Comparison of ENCODE assay signal across 1 cellular context in the genomic region with DNA sequence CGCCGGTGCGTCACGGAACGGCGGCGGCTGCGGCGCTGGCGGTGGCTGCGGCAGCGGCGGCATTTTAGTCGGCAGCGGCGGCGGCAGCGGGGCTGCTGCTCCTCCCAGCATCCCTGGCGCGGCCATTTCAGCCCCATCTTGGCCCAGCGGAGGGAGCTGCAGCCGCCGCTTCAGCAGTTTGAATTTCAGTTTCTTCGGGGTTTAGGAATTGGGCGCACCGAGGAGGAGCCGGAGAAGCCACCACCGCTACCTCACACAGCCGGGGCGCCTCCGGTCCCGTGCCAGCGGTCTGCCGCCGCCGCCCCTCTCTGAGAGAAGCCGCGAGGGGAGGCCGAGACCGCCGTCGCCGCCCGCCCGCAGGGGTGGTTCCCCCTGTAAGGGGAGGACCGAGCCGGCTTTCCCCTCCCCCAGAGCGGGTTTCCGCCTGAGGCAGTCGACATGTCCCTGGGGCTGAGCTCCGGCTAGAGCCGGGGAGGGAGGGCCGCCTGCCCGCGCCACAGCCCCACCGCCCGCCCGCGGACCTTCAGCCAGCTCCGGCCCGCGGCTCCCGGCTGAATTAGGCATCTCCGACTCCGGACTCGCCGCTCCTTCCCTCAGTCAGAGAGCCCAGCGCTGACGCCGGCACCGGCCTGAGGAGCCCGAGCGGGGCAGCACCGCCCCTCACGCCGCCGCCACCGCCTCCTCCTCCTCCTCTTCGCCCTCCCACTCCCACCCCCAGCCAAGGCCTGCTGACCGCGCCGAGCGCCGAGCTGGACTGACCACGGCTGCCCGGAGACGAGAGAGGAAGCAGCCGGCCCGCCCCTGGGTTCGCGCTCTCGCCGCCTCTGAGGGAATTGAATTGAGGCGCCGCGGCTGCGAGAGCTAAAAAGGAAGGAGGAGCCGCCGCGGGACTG.
TF ChIP-seq lines count a peak whose summit lies in the region.

A gene (plus strand): TSS at position 67 of the 893 bp plus-strand sequence. CDS start 1,053 bp downstream, outside the sequence.

TF ChIP-seq in HepG2, 621 proteins besides CTCF, POLR2A, EP300 and RAD21 (continued from another document and continues in another):
- TF ChIP-seq NR3C1 (CRISPR knock-in tag; IDR thresholded peaks at IDR 0.05) (no peak), ZBTB21 (CRISPR knock-in tag; IDR thresholded peaks at IDR 0.05) (no peak; the same call in 1 of the 2 replicates), ZNF547 (CRISPR knock-in tag; IDR thresholded peaks at IDR 0.05) (peak; percentile 65), KMT2B (CRISPR knock-in tag; IDR thresholded peaks at IDR 0.05) (peak; percentile 77), RORA (CRISPR knock-in tag; IDR thresholded peaks at IDR 0.05) (no peak), ELF3 (CRISPR knock-in tag; IDR thresholded peaks at IDR 0.05) (peak; percentile 56; the same call in 1 of the 2 replicates), ZSCAN12 (CRISPR knock-in tag; IDR thresholded peaks at IDR 0.05) (no peak), ZNF33B (CRISPR knock-in tag; IDR thresholded peaks at IDR 0.05) (0 out of 2 replicates have a peak, but pooled peaks have one; percentile 36), ZNF773 (CRISPR knock-in tag; IDR thresholded peaks at IDR 0.05; ENCODE audit: borderline replicate concordance) (0 out of 2 replicates have a peak, but pooled peaks have one; percentile 36), ZNF34 (CRISPR knock-in tag; IDR thresholded peaks at IDR 0.05; ENCODE audit: borderline replicate concordance) (no peak; the same call in 1 of the 2 replicates), HNRNPK (IDR thresholded peaks at IDR 0.05; ENCODE audit: low read depth, low read length, poor library complexity, severe bottlenecking) (peak; percentile 61), CBX1 (IDR thresholded peaks at IDR 0.05; ENCODE audit: low read depth) (peak; percentile 89), FLYWCH1 (CRISPR knock-in tag; IDR thresholded peaks at IDR 0.05) (no peak), WIZ (CRISPR knock-in tag; IDR thresholded peaks at IDR 0.05) (0 out of 2 replicates have a peak, but pooled peaks have one; percentile 73), REL (CRISPR knock-in tag; conservative IDR thresholded peaks at IDR 0.05) (no peak), FOXK1 (CRISPR knock-in tag; IDR thresholded peaks at IDR 0.05; ENCODE audit: borderline replicate concordance, low read depth) (0 out of 2 replicates have a peak, but pooled peaks have one; percentile 0), POLR2AphosphoS2 (IDR thresholded peaks at IDR 0.05; ENCODE audit: low read depth, low read length) (no peak), SETDB1 (CRISPR knock-in tag; IDR thresholded peaks at IDR 0.05; ENCODE audit: borderline replicate concordance) (no peak), CREM (IDR thresholded peaks at IDR 0.05) (no peak), CREM (CRISPR knock-in tag; IDR thresholded peaks at IDR 0.05) (no peak), NFIC (IDR thresholded peaks at IDR 0.05; ENCODE audit: low read length) (no peak), TBP (CRISPR knock-in tag; IDR thresholded peaks at IDR 0.05) (no peak), MYC (CRISPR knock-in tag; IDR thresholded peaks at IDR 0.05; ENCODE audit: borderline replicate concordance) (peak; percentile 48; the same call in 1 of the 2 replicates), ZBTB7B (CRISPR knock-in tag; IDR thresholded peaks at IDR 0.05) (peak; percentile 58), ZNF354B (CRISPR knock-in tag; IDR thresholded peaks at IDR 0.05) (no peak), REPIN1 (CRISPR knock-in tag; IDR thresholded peaks at IDR 0.05; ENCODE audit: borderline replicate concordance, low read depth) (peak; percentile 81), ZNF143 (CRISPR knock-in tag; IDR thresholded peaks at IDR 0.05) (peak; percentile 84), ZBTB3 (CRISPR knock-in tag; IDR thresholded peaks at IDR 0.05; ENCODE audit: borderline replicate concordance, low read depth) (no peak), ZSCAN22 (CRISPR knock-in tag; IDR thresholded peaks at IDR 0.05) (no peak), ZNF709 (CRISPR knock-in tag; IDR thresholded peaks at IDR 0.05) (peak; percentile 78; the same call in 1 of the 2 replicates), SP2 (CRISPR knock-in tag; IDR thresholded peaks at IDR 0.05) (no peak), ELF4 (CRISPR knock-in tag; IDR thresholded peaks at IDR 0.05; ENCODE audit: borderline replicate concordance) (no peak), ZFP82 (CRISPR knock-in tag; IDR thresholded peaks at IDR 0.05; ENCODE audit: borderline replicate concordance) (0 out of 2 replicates have a peak, but pooled peaks have one; percentile 52), GZF1 (CRISPR knock-in tag; IDR thresholded peaks at IDR 0.05) (peak; percentile 22; the same call in 1 of the 2 replicates), ZNF101 (CRISPR knock-in tag; IDR thresholded peaks at IDR 0.05; ENCODE audit: borderline replicate concordance, low read depth) (no peak), ZNF350 (CRISPR knock-in tag; IDR thresholded peaks at IDR 0.05; ENCODE audit: borderline replicate concordance, low read depth) (peak; percentile 61; the same call in 1 of the 2 replicates), STAT5B (CRISPR knock-in tag; IDR thresholded peaks at IDR 0.05) (no peak), ZNF607 (CRISPR knock-in tag; IDR thresholded peaks at IDR 0.05; ENCODE audit: borderline replicate concordance) (0 out of 2 replicates have a peak, but pooled peaks have one; percentile 33)
- TF ChIP-seq, protein P1, sequence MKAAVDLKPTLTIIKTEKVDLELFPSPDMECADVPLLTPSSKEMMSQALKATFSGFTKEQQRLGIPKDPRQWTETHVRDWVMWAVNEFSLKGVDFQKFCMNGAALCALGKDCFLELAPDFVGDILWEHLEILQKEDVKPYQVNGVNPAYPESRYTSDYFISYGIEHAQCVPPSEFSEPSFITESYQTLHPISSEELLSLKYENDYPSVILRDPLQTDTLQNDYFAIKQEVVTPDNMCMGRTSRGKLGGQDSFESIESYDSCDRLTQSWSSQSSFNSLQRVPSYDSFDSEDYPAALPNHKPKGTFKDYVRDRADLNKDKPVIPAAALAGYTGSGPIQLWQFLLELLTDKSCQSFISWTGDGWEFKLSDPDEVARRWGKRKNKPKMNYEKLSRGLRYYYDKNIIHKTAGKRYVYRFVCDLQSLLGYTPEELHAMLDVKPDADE (CRISPR knock-in tag; IDR thresholded peaks at IDR 0.05) = no peak
- TF ChIP-seq, protein P2, sequence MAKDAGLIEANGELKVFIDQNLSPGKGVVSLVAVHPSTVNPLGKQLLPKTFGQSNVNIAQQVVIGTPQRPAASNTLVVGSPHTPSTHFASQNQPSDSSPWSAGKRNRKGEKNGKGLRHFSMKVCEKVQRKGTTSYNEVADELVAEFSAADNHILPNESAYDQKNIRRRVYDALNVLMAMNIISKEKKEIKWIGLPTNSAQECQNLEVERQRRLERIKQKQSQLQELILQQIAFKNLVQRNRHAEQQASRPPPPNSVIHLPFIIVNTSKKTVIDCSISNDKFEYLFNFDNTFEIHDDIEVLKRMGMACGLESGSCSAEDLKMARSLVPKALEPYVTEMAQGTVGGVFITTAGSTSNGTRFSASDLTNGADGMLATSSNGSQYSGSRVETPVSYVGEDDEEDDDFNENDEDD (CRISPR knock-in tag; IDR thresholded peaks at IDR 0.05; ENCODE audit: borderline replicate concordance) = peak; percentile 41; the same call in 1 of the 2 replicates
- TF ChIP-seq, protein P3, sequence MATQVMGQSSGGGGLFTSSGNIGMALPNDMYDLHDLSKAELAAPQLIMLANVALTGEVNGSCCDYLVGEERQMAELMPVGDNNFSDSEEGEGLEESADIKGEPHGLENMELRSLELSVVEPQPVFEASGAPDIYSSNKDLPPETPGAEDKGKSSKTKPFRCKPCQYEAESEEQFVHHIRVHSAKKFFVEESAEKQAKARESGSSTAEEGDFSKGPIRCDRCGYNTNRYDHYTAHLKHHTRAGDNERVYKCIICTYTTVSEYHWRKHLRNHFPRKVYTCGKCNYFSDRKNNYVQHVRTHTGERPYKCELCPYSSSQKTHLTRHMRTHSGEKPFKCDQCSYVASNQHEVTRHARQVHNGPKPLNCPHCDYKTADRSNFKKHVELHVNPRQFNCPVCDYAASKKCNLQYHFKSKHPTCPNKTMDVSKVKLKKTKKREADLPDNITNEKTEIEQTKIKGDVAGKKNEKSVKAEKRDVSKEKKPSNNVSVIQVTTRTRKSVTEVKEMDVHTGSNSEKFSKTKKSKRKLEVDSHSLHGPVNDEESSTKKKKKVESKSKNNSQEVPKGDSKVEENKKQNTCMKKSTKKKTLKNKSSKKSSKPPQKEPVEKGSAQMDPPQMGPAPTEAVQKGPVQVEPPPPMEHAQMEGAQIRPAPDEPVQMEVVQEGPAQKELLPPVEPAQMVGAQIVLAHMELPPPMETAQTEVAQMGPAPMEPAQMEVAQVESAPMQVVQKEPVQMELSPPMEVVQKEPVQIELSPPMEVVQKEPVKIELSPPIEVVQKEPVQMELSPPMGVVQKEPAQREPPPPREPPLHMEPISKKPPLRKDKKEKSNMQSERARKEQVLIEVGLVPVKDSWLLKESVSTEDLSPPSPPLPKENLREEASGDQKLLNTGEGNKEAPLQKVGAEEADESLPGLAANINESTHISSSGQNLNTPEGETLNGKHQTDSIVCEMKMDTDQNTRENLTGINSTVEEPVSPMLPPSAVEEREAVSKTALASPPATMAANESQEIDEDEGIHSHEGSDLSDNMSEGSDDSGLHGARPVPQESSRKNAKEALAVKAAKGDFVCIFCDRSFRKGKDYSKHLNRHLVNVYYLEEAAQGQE (IDR thresholded peaks at IDR 0.05; ENCODE audit: borderline replicate concordance in 1 of 2, low read depth in 1 of 2, low read length in 2 of 2) = peak in 1 of 2 experiments; percentile 48; a peak in 1 of 4 replicates
- TF ChIP-seq, protein P4, sequence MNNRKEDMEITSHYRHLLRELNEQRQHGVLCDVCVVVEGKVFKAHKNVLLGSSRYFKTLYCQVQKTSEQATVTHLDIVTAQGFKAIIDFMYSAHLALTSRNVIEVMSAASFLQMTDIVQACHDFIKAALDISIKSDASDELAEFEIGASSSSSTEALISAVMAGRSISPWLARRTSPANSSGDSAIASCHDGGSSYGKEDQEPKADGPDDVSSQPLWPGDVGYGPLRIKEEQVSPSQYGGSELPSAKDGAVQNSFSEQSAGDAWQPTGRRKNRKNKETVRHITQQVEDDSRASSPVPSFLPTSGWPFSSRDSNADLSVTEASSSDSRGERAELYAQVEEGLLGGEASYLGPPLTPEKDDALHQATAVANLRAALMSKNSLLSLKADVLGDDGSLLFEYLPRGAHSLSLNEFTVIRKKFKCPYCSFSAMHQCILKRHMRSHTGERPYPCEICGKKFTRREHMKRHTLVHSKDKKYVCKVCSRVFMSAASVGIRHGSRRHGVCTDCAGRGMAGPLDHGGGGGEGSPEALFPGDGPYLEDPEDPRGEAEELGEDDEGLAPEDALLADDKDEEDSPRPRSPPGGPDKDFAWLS (CRISPR knock-in tag; IDR thresholded peaks at IDR 0.05; ENCODE audit: borderline replicate concordance) = no peak
- TF ChIP-seq, protein P5, sequence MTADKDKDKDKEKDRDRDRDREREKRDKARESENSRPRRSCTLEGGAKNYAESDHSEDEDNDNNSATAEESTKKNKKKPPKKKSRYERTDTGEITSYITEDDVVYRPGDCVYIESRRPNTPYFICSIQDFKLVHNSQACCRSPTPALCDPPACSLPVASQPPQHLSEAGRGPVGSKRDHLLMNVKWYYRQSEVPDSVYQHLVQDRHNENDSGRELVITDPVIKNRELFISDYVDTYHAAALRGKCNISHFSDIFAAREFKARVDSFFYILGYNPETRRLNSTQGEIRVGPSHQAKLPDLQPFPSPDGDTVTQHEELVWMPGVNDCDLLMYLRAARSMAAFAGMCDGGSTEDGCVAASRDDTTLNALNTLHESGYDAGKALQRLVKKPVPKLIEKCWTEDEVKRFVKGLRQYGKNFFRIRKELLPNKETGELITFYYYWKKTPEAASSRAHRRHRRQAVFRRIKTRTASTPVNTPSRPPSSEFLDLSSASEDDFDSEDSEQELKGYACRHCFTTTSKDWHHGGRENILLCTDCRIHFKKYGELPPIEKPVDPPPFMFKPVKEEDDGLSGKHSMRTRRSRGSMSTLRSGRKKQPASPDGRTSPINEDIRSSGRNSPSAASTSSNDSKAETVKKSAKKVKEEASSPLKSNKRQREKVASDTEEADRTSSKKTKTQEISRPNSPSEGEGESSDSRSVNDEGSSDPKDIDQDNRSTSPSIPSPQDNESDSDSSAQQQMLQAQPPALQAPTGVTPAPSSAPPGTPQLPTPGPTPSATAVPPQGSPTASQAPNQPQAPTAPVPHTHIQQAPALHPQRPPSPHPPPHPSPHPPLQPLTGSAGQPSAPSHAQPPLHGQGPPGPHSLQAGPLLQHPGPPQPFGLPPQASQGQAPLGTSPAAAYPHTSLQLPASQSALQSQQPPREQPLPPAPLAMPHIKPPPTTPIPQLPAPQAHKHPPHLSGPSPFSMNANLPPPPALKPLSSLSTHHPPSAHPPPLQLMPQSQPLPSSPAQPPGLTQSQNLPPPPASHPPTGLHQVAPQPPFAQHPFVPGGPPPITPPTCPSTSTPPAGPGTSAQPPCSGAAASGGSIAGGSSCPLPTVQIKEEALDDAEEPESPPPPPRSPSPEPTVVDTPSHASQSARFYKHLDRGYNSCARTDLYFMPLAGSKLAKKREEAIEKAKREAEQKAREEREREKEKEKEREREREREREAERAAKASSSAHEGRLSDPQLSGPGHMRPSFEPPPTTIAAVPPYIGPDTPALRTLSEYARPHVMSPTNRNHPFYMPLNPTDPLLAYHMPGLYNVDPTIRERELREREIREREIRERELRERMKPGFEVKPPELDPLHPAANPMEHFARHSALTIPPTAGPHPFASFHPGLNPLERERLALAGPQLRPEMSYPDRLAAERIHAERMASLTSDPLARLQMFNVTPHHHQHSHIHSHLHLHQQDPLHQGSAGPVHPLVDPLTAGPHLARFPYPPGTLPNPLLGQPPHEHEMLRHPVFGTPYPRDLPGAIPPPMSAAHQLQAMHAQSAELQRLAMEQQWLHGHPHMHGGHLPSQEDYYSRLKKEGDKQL (CRISPR knock-in tag; IDR thresholded peaks at IDR 0.05; ENCODE audit: low read depth) = no peak
- TF ChIP-seq, protein P6, sequence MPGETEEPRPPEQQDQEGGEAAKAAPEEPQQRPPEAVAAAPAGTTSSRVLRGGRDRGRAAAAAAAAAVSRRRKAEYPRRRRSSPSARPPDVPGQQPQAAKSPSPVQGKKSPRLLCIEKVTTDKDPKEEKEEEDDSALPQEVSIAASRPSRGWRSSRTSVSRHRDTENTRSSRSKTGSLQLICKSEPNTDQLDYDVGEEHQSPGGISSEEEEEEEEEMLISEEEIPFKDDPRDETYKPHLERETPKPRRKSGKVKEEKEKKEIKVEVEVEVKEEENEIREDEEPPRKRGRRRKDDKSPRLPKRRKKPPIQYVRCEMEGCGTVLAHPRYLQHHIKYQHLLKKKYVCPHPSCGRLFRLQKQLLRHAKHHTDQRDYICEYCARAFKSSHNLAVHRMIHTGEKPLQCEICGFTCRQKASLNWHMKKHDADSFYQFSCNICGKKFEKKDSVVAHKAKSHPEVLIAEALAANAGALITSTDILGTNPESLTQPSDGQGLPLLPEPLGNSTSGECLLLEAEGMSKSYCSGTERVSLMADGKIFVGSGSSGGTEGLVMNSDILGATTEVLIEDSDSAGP (CRISPR knock-in tag; IDR thresholded peaks at IDR 0.05; ENCODE audit: borderline replicate concordance) = peak; percentile 74; the same call in 1 of the 2 replicates
